1 cellular context compared by ENCODE assay signal in the genomic region with DNA sequence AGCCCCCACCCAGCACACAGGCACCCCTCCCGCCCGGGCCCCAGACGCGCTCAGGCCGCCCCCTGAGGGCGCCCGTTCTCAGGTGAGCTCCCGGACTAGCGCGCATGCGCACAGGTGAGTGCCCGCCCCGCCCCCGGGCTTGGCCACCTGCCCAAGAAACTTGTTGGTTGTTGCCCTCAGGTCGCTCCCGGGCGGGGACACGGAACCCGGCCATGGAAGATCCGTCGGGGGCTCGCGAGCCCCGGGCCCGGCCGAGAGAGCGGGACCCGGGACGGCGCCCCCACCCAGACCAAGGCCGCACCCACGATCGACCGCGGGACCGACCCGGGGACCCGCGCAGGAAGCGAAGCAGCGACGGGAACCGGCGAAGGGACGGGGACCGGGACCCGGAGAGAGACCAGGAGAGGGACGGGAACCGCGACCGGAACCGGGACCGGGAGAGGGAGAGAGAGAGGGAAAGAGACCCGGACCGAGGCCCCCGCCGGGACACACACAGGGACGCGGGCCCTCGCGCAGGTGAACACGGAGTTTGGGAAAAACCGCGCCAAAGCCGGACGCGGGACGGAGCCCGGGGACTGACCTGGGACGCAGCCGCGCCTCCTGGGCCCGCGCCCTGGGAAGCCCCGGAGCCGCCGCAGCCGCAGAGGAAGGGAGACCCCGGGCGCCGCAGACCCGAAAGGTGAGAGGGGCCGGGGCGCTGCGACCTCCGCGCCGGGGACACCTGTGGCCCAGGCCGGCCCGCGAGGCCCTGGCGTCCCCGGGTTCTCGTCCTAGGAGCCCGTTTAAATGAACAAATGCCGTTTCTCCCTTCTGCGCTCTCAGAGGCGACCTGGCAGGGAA.
TF ChIP-seq lines count a peak whose summit lies in the region.

A gene with protein sequence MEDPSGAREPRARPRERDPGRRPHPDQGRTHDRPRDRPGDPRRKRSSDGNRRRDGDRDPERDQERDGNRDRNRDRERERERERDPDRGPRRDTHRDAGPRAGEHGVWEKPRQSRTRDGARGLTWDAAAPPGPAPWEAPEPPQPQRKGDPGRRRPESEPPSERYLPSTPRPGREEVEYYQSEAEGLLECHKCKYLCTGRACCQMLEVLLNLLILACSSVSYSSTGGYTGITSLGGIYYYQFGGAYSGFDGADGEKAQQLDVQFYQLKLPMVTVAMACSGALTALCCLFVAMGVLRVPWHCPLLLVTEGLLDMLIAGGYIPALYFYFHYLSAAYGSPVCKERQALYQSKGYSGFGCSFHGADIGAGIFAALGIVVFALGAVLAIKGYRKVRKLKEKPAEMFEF (plus strand): TSS at position 167 of the 840 bp plus-strand sequence. CDS start 46 bp downstream, at position 213.

TF ChIP-seq in HepG2, 621 proteins besides CTCF, POLR2A, EP300 and RAD21 (continued from another document and continues in another):
- TF ChIP-seq, protein P1, sequence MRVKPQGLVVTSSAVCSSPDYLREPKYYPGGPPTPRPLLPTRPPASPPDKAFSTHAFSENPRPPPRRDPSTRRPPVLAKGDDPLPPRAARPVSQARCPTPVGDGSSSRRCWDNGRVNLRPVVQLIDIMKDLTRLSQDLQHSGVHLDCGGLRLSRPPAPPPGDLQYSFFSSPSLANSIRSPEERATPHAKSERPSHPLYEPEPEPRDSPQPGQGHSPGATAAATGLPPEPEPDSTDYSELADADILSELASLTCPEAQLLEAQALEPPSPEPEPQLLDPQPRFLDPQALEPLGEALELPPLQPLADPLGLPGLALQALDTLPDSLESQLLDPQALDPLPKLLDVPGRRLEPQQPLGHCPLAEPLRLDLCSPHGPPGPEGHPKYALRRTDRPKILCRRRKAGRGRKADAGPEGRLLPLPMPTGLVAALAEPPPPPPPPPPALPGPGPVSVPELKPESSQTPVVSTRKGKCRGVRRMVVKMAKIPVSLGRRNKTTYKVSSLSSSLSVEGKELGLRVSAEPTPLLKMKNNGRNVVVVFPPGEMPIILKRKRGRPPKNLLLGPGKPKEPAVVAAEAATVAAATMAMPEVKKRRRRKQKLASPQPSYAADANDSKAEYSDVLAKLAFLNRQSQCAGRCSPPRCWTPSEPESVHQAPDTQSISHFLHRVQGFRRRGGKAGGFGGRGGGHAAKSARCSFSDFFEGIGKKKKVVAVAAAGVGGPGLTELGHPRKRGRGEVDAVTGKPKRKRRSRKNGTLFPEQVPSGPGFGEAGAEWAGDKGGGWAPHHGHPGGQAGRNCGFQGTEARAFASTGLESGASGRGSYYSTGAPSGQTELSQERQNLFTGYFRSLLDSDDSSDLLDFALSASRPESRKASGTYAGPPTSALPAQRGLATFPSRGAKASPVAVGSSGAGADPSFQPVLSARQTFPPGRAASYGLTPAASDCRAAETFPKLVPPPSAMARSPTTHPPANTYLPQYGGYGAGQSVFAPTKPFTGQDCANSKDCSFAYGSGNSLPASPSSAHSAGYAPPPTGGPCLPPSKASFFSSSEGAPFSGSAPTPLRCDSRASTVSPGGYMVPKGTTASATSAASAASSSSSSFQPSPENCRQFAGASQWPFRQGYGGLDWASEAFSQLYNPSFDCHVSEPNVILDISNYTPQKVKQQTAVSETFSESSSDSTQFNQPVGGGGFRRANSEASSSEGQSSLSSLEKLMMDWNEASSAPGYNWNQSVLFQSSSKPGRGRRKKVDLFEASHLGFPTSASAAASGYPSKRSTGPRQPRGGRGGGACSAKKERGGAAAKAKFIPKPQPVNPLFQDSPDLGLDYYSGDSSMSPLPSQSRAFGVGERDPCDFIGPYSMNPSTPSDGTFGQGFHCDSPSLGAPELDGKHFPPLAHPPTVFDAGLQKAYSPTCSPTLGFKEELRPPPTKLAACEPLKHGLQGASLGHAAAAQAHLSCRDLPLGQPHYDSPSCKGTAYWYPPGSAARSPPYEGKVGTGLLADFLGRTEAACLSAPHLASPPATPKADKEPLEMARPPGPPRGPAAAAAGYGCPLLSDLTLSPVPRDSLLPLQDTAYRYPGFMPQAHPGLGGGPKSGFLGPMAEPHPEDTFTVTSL (CRISPR knock-in tag; IDR thresholded peaks at IDR 0.05; ENCODE audit: borderline replicate concordance), result no peak
- TF ChIP-seq ZNF790 (CRISPR knock-in tag; IDR thresholded peaks at IDR 0.05; ENCODE audit: borderline replicate concordance) (peak; percentile 69; the same call in 1 of the 2 replicates), ARNT2 (CRISPR knock-in tag; IDR thresholded peaks at IDR 0.05; ENCODE audit: low read depth) (0 out of 2 replicates have a peak, but pooled peaks have one; percentile 36), TCF7 (IDR thresholded peaks at IDR 0.05; ENCODE audit: low read depth) (no peak), FLYWCH1 (CRISPR knock-in tag; IDR thresholded peaks at IDR 0.05) (no peak), HNRNPLL (IDR thresholded peaks at IDR 0.05; ENCODE audit: low read depth, low read length, poor library complexity, severe bottlenecking) (peak; percentile 37), ZFP41 (CRISPR knock-in tag; IDR thresholded peaks at IDR 0.05; ENCODE audit: borderline replicate concordance) (no peak), MED1 (CRISPR knock-in tag; IDR thresholded peaks at IDR 0.05) (no peak; the same call in 1 of the 2 replicates), HMG20B (CRISPR knock-in tag; conservative IDR thresholded peaks at IDR 0.05) (no peak), JDP2 (CRISPR knock-in tag; IDR thresholded peaks at IDR 0.05; ENCODE audit: borderline replicate concordance) (no peak), HNRNPK (IDR thresholded peaks at IDR 0.05; ENCODE audit: low read depth, low read length, poor library complexity, severe bottlenecking) (peak; percentile 63), ZBTB1 (CRISPR knock-in tag; IDR thresholded peaks at IDR 0.05; ENCODE audit: borderline replicate concordance) (no peak), ZNF883 (CRISPR knock-in tag; IDR thresholded peaks at IDR 0.05; ENCODE audit: not compliant biosample characterization) (no peak), KDM4B (CRISPR knock-in tag; IDR thresholded peaks at IDR 0.05) (no peak), NFE2L1 (CRISPR knock-in tag; IDR thresholded peaks at IDR 0.05; ENCODE audit: borderline replicate concordance) (no peak), ZNF235 (CRISPR knock-in tag; IDR thresholded peaks at IDR 0.05; ENCODE audit: borderline replicate concordance) (peak; percentile 82; the same call in 1 of the 2 replicates), MAFF (IDR thresholded peaks at IDR 0.05; ENCODE audit: low read depth, low read length) (no peak), SUZ12 (IDR thresholded peaks at IDR 0.05; ENCODE audit: low read depth, low read length) (no peak), DPF2 (CRISPR knock-in tag; IDR thresholded peaks at IDR 0.05; ENCODE audit: borderline replicate concordance, low read depth) (no peak), JARID2 (CRISPR knock-in tag; IDR thresholded peaks at IDR 0.05; ENCODE audit: insufficient replicate concordance) (no peak), ZNF550 (CRISPR knock-in tag; IDR thresholded peaks at IDR 0.05; ENCODE audit: borderline replicate concordance) (no peak), JUNB (CRISPR knock-in tag; IDR thresholded peaks at IDR 0.05; ENCODE audit: borderline replicate concordance) (no peak), ZNF766 (CRISPR knock-in tag; IDR thresholded peaks at IDR 0.05; ENCODE audit: borderline replicate concordance) (no peak), ZBTB38 (CRISPR knock-in tag; IDR thresholded peaks at IDR 0.05) (peak; percentile 52; the same call in 1 of the 2 replicates), ZNF75D (CRISPR knock-in tag; IDR thresholded peaks at IDR 0.05; ENCODE audit: borderline replicate concordance) (no peak), ZNF839 (CRISPR knock-in tag; IDR thresholded peaks at IDR 0.05; ENCODE audit: borderline replicate concordance) (no peak), ZNF335 (CRISPR knock-in tag; IDR thresholded peaks at IDR 0.05) (0 out of 2 replicates have a peak, but pooled peaks have one; percentile 31), TBX3 (IDR thresholded peaks at IDR 0.05; ENCODE audit: borderline replicate concordance) (no peak), HNF4G (IDR thresholded peaks at IDR 0.05; ENCODE audit: borderline replicate concordance, low read depth, low read length) (no peak), HNF4G (CRISPR knock-in tag; IDR thresholded peaks at IDR 0.05; ENCODE audit: borderline replicate concordance, low read depth) (no peak), ZNF780A (CRISPR knock-in tag; IDR thresholded peaks at IDR 0.05) (no peak)
- TF ChIP-seq, protein P2, sequence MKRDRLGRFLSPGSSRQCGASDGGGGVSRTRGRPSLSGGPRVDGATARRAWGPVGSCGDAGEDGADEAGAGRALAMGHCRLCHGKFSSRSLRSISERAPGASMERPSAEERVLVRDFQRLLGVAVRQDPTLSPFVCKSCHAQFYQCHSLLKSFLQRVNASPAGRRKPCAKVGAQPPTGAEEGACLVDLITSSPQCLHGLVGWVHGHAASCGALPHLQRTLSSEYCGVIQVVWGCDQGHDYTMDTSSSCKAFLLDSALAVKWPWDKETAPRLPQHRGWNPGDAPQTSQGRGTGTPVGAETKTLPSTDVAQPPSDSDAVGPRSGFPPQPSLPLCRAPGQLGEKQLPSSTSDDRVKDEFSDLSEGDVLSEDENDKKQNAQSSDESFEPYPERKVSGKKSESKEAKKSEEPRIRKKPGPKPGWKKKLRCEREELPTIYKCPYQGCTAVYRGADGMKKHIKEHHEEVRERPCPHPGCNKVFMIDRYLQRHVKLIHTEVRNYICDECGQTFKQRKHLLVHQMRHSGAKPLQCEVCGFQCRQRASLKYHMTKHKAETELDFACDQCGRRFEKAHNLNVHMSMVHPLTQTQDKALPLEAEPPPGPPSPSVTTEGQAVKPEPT (CRISPR knock-in tag; IDR thresholded peaks at IDR 0.05; ENCODE audit: low read depth), result 0 out of 2 replicates have a peak, but pooled peaks have one; percentile 74
- TF ChIP-seq, protein P3, sequence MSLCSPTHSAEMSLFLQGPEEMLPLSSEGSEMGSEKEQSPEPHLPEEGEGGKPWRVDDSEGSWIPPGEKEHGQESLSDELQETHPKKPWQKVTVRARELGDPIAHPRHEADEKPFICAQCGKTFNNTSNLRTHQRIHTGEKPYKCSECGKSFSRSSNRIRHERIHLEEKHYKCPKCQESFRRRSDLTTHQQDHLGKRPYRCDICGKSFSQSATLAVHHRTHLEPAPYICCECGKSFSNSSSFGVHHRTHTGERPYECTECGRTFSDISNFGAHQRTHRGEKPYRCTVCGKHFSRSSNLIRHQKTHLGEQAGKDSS (CRISPR knock-in tag; IDR thresholded peaks at IDR 0.05; ENCODE audit: borderline replicate concordance, low read depth), result no peak
- TF ChIP-seq, protein P4, sequence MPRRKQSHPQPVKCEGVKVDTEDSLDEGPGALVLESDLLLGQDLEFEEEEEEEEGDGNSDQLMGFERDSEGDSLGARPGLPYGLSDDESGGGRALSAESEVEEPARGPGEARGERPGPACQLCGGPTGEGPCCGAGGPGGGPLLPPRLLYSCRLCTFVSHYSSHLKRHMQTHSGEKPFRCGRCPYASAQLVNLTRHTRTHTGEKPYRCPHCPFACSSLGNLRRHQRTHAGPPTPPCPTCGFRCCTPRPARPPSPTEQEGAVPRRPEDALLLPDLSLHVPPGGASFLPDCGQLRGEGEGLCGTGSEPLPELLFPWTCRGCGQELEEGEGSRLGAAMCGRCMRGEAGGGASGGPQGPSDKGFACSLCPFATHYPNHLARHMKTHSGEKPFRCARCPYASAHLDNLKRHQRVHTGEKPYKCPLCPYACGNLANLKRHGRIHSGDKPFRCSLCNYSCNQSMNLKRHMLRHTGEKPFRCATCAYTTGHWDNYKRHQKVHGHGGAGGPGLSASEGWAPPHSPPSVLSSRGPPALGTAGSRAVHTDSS (CRISPR knock-in tag; conservative IDR thresholded peaks at IDR 0.05), result no peak; the same call in 1 of the 2 replicates
- TF ChIP-seq, protein P5, sequence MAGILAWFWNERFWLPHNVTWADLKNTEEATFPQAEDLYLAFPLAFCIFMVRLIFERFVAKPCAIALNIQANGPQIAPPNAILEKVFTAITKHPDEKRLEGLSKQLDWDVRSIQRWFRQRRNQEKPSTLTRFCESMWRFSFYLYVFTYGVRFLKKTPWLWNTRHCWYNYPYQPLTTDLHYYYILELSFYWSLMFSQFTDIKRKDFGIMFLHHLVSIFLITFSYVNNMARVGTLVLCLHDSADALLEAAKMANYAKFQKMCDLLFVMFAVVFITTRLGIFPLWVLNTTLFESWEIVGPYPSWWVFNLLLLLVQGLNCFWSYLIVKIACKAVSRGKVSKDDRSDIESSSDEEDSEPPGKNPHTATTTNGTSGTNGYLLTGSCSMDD (CRISPR knock-in tag; IDR thresholded peaks at IDR 0.05), result no peak; the same call in 1 of the 2 replicates
- TF ChIP-seq, protein P6, sequence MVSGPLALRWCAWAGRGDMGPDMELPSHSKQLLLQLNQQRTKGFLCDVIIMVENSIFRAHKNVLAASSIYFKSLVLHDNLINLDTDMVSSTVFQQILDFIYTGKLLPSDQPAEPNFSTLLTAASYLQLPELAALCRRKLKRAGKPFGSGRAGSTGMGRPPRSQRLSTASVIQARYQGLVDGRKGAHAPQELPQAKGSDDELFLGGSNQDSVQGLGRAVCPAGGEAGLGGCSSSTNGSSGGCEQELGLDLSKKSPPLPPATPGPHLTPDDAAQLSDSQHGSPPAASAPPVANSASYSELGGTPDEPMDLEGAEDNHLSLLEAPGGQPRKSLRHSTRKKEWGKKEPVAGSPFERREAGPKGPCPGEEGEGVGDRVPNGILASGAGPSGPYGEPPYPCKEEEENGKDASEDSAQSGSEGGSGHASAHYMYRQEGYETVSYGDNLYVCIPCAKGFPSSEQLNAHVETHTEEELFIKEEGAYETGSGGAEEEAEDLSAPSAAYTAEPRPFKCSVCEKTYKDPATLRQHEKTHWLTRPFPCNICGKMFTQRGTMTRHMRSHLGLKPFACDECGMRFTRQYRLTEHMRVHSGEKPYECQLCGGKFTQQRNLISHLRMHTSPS (CRISPR knock-in tag; IDR thresholded peaks at IDR 0.05; ENCODE audit: low read depth), result no peak
- TF ChIP-seq, protein P7, sequence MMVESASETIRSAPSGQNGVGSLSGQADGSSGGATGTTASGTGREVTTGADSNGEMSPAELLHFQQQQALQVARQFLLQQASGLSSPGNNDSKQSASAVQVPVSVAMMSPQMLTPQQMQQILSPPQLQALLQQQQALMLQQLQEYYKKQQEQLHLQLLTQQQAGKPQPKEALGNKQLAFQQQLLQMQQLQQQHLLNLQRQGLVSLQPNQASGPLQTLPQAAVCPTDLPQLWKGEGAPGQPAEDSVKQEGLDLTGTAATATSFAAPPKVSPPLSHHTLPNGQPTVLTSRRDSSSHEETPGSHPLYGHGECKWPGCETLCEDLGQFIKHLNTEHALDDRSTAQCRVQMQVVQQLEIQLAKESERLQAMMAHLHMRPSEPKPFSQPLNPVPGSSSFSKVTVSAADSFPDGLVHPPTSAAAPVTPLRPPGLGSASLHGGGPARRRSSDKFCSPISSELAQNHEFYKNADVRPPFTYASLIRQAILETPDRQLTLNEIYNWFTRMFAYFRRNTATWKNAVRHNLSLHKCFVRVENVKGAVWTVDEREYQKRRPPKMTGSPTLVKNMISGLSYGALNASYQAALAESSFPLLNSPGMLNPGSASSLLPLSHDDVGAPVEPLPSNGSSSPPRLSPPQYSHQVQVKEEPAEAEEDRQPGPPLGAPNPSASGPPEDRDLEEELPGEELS (CRISPR knock-in tag; IDR thresholded peaks at IDR 0.05), result peak; percentile 27
- TF ChIP-seq, protein P8, sequence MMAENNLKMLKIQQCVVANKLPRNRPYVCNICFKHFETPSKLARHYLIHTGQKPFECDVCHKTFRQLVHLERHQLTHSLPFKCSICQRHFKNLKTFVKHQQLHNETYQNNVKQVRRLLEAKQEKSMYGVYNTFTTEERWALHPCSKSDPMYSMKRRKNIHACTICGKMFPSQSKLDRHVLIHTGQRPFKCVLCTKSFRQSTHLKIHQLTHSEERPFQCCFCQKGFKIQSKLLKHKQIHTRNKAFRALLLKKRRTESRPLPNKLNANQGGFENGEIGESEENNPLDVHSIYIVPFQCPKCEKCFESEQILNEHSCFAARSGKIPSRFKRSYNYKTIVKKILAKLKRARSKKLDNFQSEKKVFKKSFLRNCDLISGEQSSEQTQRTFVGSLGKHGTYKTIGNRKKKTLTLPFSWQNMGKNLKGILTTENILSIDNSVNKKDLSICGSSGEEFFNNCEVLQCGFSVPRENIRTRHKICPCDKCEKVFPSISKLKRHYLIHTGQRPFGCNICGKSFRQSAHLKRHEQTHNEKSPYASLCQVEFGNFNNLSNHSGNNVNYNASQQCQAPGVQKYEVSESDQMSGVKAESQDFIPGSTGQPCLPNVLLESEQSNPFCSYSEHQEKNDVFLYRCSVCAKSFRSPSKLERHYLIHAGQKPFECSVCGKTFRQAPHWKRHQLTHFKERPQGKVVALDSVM (CRISPR knock-in tag; IDR thresholded peaks at IDR 0.05), result 0 out of 2 replicates have a peak, but pooled peaks have one; percentile 32
